In the genomic region with DNA sequence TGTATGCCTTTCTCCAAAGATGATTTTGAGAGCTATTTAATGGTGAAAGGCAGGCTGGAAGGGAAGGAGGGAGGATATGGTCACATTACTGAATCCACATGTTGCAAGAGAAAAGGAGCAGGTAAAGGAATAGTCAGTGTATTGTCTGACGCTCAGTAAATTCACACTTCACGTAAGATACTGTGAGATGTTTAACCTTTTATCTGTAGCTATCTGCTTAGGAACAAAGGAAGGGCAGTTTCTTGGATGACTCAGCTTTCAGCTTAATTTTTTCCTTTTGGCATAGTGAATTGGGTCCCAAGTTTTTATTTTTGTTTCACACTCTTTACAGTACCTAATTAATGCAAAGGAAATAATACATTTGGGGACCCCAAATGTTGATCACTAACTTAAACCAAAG, we compare ENCODE assay signal across 1 cellular context.
A peak's percentile ranks its signal among the peaks of the same experiment; 100 is the strongest.
TF ChIP-seq lines count a peak whose summit lies in the region.

No MANE protein-coding gene starts in this region.

TF ChIP-seq in K562, 482 proteins besides CTCF, POLR2A, EP300 and RAD21 (continued from another document):
- TF ChIP-seq, protein P1, sequence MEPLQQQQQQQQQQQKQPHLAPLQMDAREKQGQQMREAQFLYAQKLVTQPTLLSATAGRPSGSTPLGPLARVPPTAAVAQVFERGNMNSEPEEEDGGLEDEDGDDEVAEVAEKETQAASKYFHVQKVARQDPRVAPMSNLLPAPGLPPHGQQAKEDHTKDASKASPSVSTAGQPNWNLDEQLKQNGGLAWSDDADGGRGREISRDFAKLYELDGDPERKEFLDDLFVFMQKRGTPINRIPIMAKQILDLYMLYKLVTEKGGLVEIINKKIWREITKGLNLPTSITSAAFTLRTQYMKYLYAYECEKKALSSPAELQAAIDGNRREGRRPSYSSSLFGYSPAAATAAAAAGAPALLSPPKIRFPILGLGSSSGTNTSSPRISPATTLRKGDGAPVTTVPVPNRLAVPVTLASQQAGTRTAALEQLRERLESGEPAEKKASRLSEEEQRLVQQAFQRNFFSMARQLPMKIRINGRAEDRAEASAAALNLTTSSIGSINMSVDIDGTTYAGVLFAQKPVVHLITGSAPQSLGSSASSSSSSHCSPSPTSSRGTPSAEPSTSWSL (CRISPR knock-in tag; IDR thresholded peaks at IDR 0.05; ENCODE audit: borderline replicate concordance): no peak
- peak; percentile 81 for TF ChIP-seq NFE2 (IDR thresholded peaks at IDR 0.05; ENCODE audit: low read depth)
- no peak for TF ChIP-seq POLR2G (IDR thresholded peaks at IDR 0.05; ENCODE audit: low read depth, low read length)
- no peak for TF ChIP-seq ZNF232 (CRISPR knock-in tag; IDR thresholded peaks at IDR 0.05)
- no peak for TF ChIP-seq BCL6 (CRISPR knock-in tag; IDR thresholded peaks at IDR 0.05)
- TF ChIP-seq PCBP1 (IDR thresholded peaks at IDR 0.05; ENCODE audit: low read depth, low read length, poor library complexity, severe bottlenecking): no peak
- TF ChIP-seq ZBTB49 (CRISPR knock-in tag; IDR thresholded peaks at IDR 0.05; ENCODE audit: borderline replicate concordance): no peak
- no peak for TF ChIP-seq ARHGAP35 (IDR thresholded peaks at IDR 0.05; ENCODE audit: partially characterized antibody)
- TF ChIP-seq ZNF785 (CRISPR knock-in tag; IDR thresholded peaks at IDR 0.05): no peak
- TF ChIP-seq KHSRP (IDR thresholded peaks at IDR 0.05): no peak
- no peak for TF ChIP-seq TOE1 (IDR thresholded peaks at IDR 0.05; ENCODE audit: borderline replicate concordance)
- no peak for TF ChIP-seq TOE1 (CRISPR knock-in tag; IDR thresholded peaks at IDR 0.05; ENCODE audit: borderline replicate concordance, low read depth)
- TF ChIP-seq ERF (CRISPR knock-in tag; IDR thresholded peaks at IDR 0.05): no peak
- no peak for TF ChIP-seq NR2C1 (IDR thresholded peaks at IDR 0.05)
- TF ChIP-seq NR2C1 (tag; IDR thresholded peaks at IDR 0.05): no peak
- TF ChIP-seq TCF15 (CRISPR knock-in tag; IDR thresholded peaks at IDR 0.05): no peak
- TF ChIP-seq HOXB6 (CRISPR knock-in tag; IDR thresholded peaks at IDR 0.05; ENCODE audit: borderline replicate concordance): no peak
- TF ChIP-seq U2AF1 (optimal IDR thresholded peaks at IDR 0.05; ENCODE audit: low read depth, low read length): no peak
- TF ChIP-seq NONO (IDR thresholded peaks at IDR 0.05; ENCODE audit: low read depth in 2 of 2, low read length in 1 of 2): no peak
- no peak for TF ChIP-seq XRCC3 (IDR thresholded peaks at IDR 0.05)
- TF ChIP-seq HDAC8 (tag; IDR thresholded peaks at IDR 0.05): no peak
- TF ChIP-seq KDM4B (IDR thresholded peaks at IDR 0.05; ENCODE audit: borderline replicate concordance in 2 of 2, low read depth in 1 of 2): no peak
- TF ChIP-seq HIVEP1 (CRISPR knock-in tag; IDR thresholded peaks at IDR 0.05): no peak
- no peak for TF ChIP-seq TGIF2 (CRISPR knock-in tag; IDR thresholded peaks at IDR 0.05)
- no peak for TF ChIP-seq MEF2A (IDR thresholded peaks at IDR 0.05; ENCODE audit: control insufficient read depth, low read depth, low read length)
- peak; percentile 31; the same call in 1 of the 2 replicates for TF ChIP-seq SMARCE1 (IDR thresholded peaks at IDR 0.05)
- TF ChIP-seq NFYB (IDR thresholded peaks at IDR 0.05; ENCODE audit: extremely low read depth, insufficient read length): no peak
- no peak for TF ChIP-seq SPI1 (IDR thresholded peaks at IDR 0.05; ENCODE audit: borderline replicate concordance, low read depth, low read length)
- TF ChIP-seq DACH1 (IDR thresholded peaks at IDR 0.05; ENCODE audit: partially characterized antibody): no peak
- TF ChIP-seq NFATC3 (IDR thresholded peaks at IDR 0.05): no peak
- no peak for TF ChIP-seq WHSC1 (IDR thresholded peaks at IDR 0.05; ENCODE audit: low read length)
- no peak for TF ChIP-seq CHD1 (IDR thresholded peaks at IDR 0.05; ENCODE audit: low read length)
- 0 out of 2 replicates have a peak, but pooled peaks have one; percentile 31 for TF ChIP-seq MAFK (IDR thresholded peaks at IDR 0.05; ENCODE audit: low read length)
- no peak for TF ChIP-seq DDX20 (tag; IDR thresholded peaks at IDR 0.05; ENCODE audit: low read depth)
- TF ChIP-seq NFE2L1 (tag; IDR thresholded peaks at IDR 0.05; ENCODE audit: borderline replicate concordance, low read depth): 0 out of 2 replicates have a peak, but pooled peaks have one; percentile 37
- no peak for TF ChIP-seq CEBPB (tag; IDR thresholded peaks at IDR 0.05)
- TF ChIP-seq, protein P2, sequence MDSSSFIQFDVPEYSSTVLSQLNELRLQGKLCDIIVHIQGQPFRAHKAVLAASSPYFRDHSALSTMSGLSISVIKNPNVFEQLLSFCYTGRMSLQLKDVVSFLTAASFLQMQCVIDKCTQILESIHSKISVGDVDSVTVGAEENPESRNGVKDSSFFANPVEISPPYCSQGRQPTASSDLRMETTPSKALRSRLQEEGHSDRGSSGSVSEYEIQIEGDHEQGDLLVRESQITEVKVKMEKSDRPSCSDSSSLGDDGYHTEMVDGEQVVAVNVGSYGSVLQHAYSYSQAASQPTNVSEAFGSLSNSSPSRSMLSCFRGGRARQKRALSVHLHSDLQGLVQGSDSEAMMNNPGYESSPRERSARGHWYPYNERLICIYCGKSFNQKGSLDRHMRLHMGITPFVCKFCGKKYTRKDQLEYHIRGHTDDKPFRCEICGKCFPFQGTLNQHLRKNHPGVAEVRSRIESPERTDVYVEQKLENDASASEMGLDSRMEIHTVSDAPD (CRISPR knock-in tag; IDR thresholded peaks at IDR 0.05): no peak
